Comparison of ENCODE assay signal across 17 cellular contexts in genomic region chr7:16816820-16817219, GRCh38. TPM values are rescaled to one million over a fixed set of nuclear protein-coding genes. Genes with fewer than 3 reads are reported as not detected.
DNase-seq lines count a peak whose midpoint lies in the region; ATAC-seq and TF ChIP-seq lines count a peak whose summit lies in the region.
"Had no signal": no experiment of that assay in that cellular context is flagged by ENCODE, and none has a peak within 500 bp of the region (broad histone marks: within the 10 kb centered on the region; RNA-seq: fewer than 3 reads in every experiment).

No MANE protein-coding gene starts in this region.

- ATAC-seq in SK-N-SH treated with all-trans-retinoic acid at 6 μM for 48 hours, result 0 out of 3 replicates have a peak, but pooled peaks have one; percentile 26
- peak; percentile 34 to 72 for ATAC-seq in upper lobe of left lung (ENCODE audit: low FRiP score in 2 of 2)
- no peak for ATAC-seq in GM21381 (IDR thresholded peaks at IDR 0.05; ENCODE audit: unreplicated experiment)
- ATAC-seq: activated T-cell treated with anti-CD3 and anti-CD28 coated beads, Interleukin-2, amount 50 U/mL, for 72 hours; left lobe of liver; T-cell had no signal

- no peaks in the 10 kb centered on the region for H3K79me2 ChIP-seq in SK-N-SH (ENCODE audit: insufficient read depth)

- H3K27me3 ChIP-seq in SK-N-SH (ENCODE audit: insufficient read depth) (peaks cover 15% of the 10 kb centered on the region; the same call in 1 of the 2 replicates), upper lobe of left lung (no peaks in the 10 kb centered on the region)
- H3K27me3 ChIP-seq: adrenal gland had no signal

- TF ChIP-seq RAD21 in SK-N-SH (IDR thresholded peaks at IDR 0.05; ENCODE audit: low read length), result no peak

- H3K4me1 ChIP-seq in SK-N-SH (ENCODE audit: control insufficient read depth in 1 of 2, insufficient read depth in 2 of 2, low read depth in 1 of 2, low read length in 1 of 2), result no peaks in the 10 kb centered on the region; a peak in 1 of 4 replicates
- H3K4me1 ChIP-seq in upper lobe of left lung, result peaks cover 0 to 3% (median 0%) of the 10 kb centered on the region in 4 donors
- H3K4me1 ChIP-seq: adrenal gland had no signal

- no peaks in the 10 kb centered on the region for H3K9me2 ChIP-seq in SK-N-SH

- WGBS in SK-N-SH (ENCODE audit: low lambda C conversion rate), result 38% methylated on average over 2 of the region's 2 CpGs
- 28 to 69% methylated on average over 2 of the region's 2 CpGs for WGBS in upper lobe of left lung, 2 donors

- H3K4me2 ChIP-seq in SK-N-SH, result no peak overlapping the region

- H3K4me3 ChIP-seq in SK-N-SH (ENCODE audit: low read depth in 2 of 2, low read length in 1 of 2) (no peak overlapping the region), upper lobe of left lung (no peak overlapping the region)
- H3K4me3 ChIP-seq: adrenal gland had no signal

- H3K36me3 ChIP-seq in SK-N-SH (replicated peaks in 1 of 2; ENCODE audit: control insufficient read depth in 1 of 2, insufficient read depth in 2 of 2, low read length in 1 of 2) (no peaks in the 10 kb centered on the region), upper lobe of left lung (no peaks in the 10 kb centered on the region)
- H3K36me3 ChIP-seq: adrenal gland had no signal

- TF ChIP-seq POLR2A in upper lobe of left lung (IDR thresholded peaks at IDR 0.05), result no peak

- H2AFZ ChIP-seq in SK-N-SH (ENCODE audit: low read depth), result no peak overlapping the region

- CTCF ChIA-PET in SK-N-SH (lab: Yijun Ruan, JAX), result interaction anchor here (1.2 to 2.8 kb wide), 3 partner anchors 16 to 23 kb away, joined by 3 to 16 read pairs (median 3); no protein-coding TSS in a partner anchor

- TF ChIP-seq CTCF in SK-N-SH (IDR thresholded peaks at IDR 0.05) (no peak), upper lobe of left lung (IDR thresholded peaks at IDR 0.05) (no peak)

- H3K27ac ChIP-seq in SK-N-SH (ENCODE audit: low read depth in 2 of 2, low read length in 1 of 2) (no peak overlapping the region), upper lobe of left lung (no peak overlapping the region)

- no peaks in the 10 kb centered on the region for H4K20me1 ChIP-seq in SK-N-SH (ENCODE audit: insufficient read depth)

- POLR2A ChIA-PET in SK-N-SH (lab: Yijun Ruan, JAX), result no interaction called here

- H3K9ac ChIP-seq in SK-N-SH, result no peak overlapping the region

- H3F3A ChIP-seq in SK-N-SH (replicated peaks; ENCODE audit: insufficient read depth), result no peaks in the 10 kb centered on the region

- intact Hi-C loops in posterior vena cava (cut with DNase I), result no loop called here

- no peaks in the 10 kb centered on the region for H3K9me3 ChIP-seq in SK-N-SH
- no peaks in the 10 kb centered on the region for H3K9me3 ChIP-seq in upper lobe of left lung
- H3K9me3 ChIP-seq: adrenal gland had no signal

- no peak for DNase-seq in SK-N-SH
- peak; percentile 78 for DNase-seq in SIG-M5 treated with dmso at 0.1 percent for 504 hours (lab: John Stamatoyannopoulos, UW; ENCODE audit: unreplicated experiment)
- peak; percentile 43 for DNase-seq in inferior parietal cortex (ENCODE audit: extremely low spot score)
- DNase-seq in upper lobe of left lung, result peak in 1 of 2 donors; percentile 13
- no peak for DNase-seq in activated CD8-positive, alpha-beta memory T cell treated with anti-CD3 and anti-CD28 coated beads for 24 hours
- no peak for DNase-seq in posterior vena cava (ENCODE audit: low spot score)
- DNase-seq: 8988T; activated T-cell treated with anti-CD3 and anti-CD28 coated beads, Interleukin-2, amount 50 U/mL, for 72 hours; adrenal gland; COR-L47; NCI-H2107; T-cell had no signal

- TF ChIP-seq EP300 in SK-N-SH (IDR thresholded peaks at IDR 0.05; ENCODE audit: borderline replicate concordance in 1 of 2, low read depth in 1 of 2, low read length in 1 of 2) (no peak), upper lobe of left lung (IDR thresholded peaks at IDR 0.05) (no peak)

TF ChIP-seq in SK-N-SH treated with all-trans-retinoic acid at 6 μM for 48 hours, 23 proteins besides CTCF, POLR2A, EP300 and RAD21 (continues in another document):
- no peak for TF ChIP-seq CSRNP3 (CRISPR knock-in tag; IDR thresholded peaks at IDR 0.05)
- no peak for TF ChIP-seq PPARA (CRISPR knock-in tag; IDR thresholded peaks at IDR 0.05; ENCODE audit: borderline replicate concordance)
- no peak for TF ChIP-seq OSR1 (CRISPR knock-in tag; IDR thresholded peaks at IDR 0.05)
- TF ChIP-seq PATZ1 (CRISPR knock-in tag; IDR thresholded peaks at IDR 0.05; ENCODE audit: borderline replicate concordance), result no peak

TF ChIP-seq in SK-N-SH, 30 proteins besides CTCF, POLR2A, EP300 and RAD21:
- TF ChIP-seq FOXM1 (IDR thresholded peaks at IDR 0.05; ENCODE audit: low read depth), result no peak
- TF ChIP-seq USF1 (IDR thresholded peaks at IDR 0.05; ENCODE audit: borderline replicate concordance, low read depth), result no peak
TF ChIP-seq in SK-N-SH: peak in this region for 0.

RNA-seq across cellular contexts. Expression of gene AGR2, which starts 12.0 kb away (rescaled TPM):
- polyA plus RNA-seq in SK-N-SH (2012; rRNA removed), result not detected in 2 replicates
- polyA plus RNA-seq in SK-N-SH (2012; cell fraction: cytosol; rRNA removed), result not detected in 2 replicates
- polyA plus RNA-seq in SK-N-SH (2012; cell fraction: nucleus; rRNA removed), result not detected in 2 replicates
- 100 to 1,000 TPM in 1 of 6 donors, 10 to 100 TPM in 4, 1 to 10 TPM in 1; 6.3 to 126 (median 44.8) TPM for total RNA-seq in upper lobe of left lung
- total RNA-seq in posterior vena cava, result not detected
- total RNA-seq: activated T-cell treated with anti-CD3 and anti-CD28 coated beads, Interleukin-2, amount 50 U/mL, for 72 hours; chondrocyte; neural crest cell had no signal

Comparison
In these comparisons a context has a peak if more than half of its experiments do, and no peak if none do; other contexts are left out.
1. DNase-seq: peak in SIG-M5 treated with dmso at 0.1 percent for 504 hours (single experiment) and inferior parietal cortex (single experiment); none in SK-N-SH (single experiment), activated CD8-positive, alpha-beta memory T cell treated with anti-CD3 and anti-CD28 coated beads for 24 hours (single experiment) and posterior vena cava (single experiment).
2. RNA of gene AGR2, which starts 12.0 kb away (total RNA-seq): 6.3 to 126 TPM in upper lobe of left lung; not detected in posterior vena cava; every median in the first group is over 4 times any median in the second.